Comparison of ENCODE assay signal across 11 cellular contexts in genomic region chr1:112998592-112999235, GRCh38. TPM values are rescaled to one million over a fixed set of nuclear protein-coding genes. Genes with fewer than 3 reads are reported as not detected.
DNase-seq lines count a peak whose midpoint lies in the region; ATAC-seq and TF ChIP-seq lines count a peak whose summit lies in the region.
"Had no signal": no experiment of that assay in that cellular context is flagged by ENCODE, and none has a peak within 500 bp of the region (broad histone marks: within the 10 kb centered on the region; RNA-seq: fewer than 3 reads in every experiment).

No MANE protein-coding gene starts in this region.

- TF ChIP-seq EP300 in esophagus muscularis mucosa (IDR thresholded peaks at IDR 0.05), result no peak

- H3K27me3 Mint-ChIP-seq in activated T-cell treated with anti-CD3 and anti-CD28 coated beads, Interleukin-2, amount 50 U/mL, for 24 hours, result no peaks in the 10 kb centered on the region
- H3K27me3 Mint-ChIP-seq: dendritic cell treated with granulocyte-macrophage colony-stimulating factor and Interleukin-4, amounts not matched to agents 40 ng/mL and 50 ng/mL, for 4 days had no signal

- no peak overlapping the region for H3K4me3 Mint-ChIP-seq in activated T-cell treated with anti-CD3 and anti-CD28 coated beads, Interleukin-2, amount 50 U/mL, for 24 hours
- H3K4me3 Mint-ChIP-seq: dendritic cell treated with granulocyte-macrophage colony-stimulating factor and Interleukin-4, amounts not matched to agents 40 ng/mL and 50 ng/mL, for 4 days had no signal

- no peaks in the 10 kb centered on the region for H3K4me1 Mint-ChIP-seq in activated T-cell treated with anti-CD3 and anti-CD28 coated beads, Interleukin-2, amount 50 U/mL, for 24 hours (ENCODE audit: low read depth)

- no peak overlapping the region for H3K27ac Mint-ChIP-seq in activated T-cell treated with anti-CD3 and anti-CD28 coated beads, Interleukin-2, amount 50 U/mL, for 24 hours
- H3K27ac Mint-ChIP-seq: dendritic cell treated with granulocyte-macrophage colony-stimulating factor and Interleukin-4, amounts not matched to agents 40 ng/mL and 50 ng/mL, for 4 days had no signal

- no peak for TF ChIP-seq CTCF in AG10803 (conservative IDR thresholded peaks at IDR 0.05; ENCODE audit: low read length)
- peak in 1 of 3 experiments; percentile 16 for TF ChIP-seq CTCF in esophagus muscularis mucosa (IDR thresholded peaks at IDR 0.05)

- H3K4me3 ChIP-seq in AG10803 (ENCODE audit: low read length) (no peak overlapping the region), esophagus muscularis mucosa (no peak overlapping the region)

- peaks cover 17 to 70% (median 55%) of the 10 kb centered on the region in 4 donors for H3K4me1 ChIP-seq in esophagus muscularis mucosa
- H3K4me1 ChIP-seq: Caco-2 had no signal

- H3K27ac ChIP-seq in esophagus muscularis mucosa (replicated peaks in 1 of 4), result peak overlapping the region; percentile 77 to 81 (median 79)
- H3K27ac ChIP-seq: RWPE1 had no signal

- WGBS in esophagus muscularis mucosa, result 31% methylated on average over 7 of the region's 7 CpGs

- TF ChIP-seq POLR2A in esophagus muscularis mucosa (IDR thresholded peaks at IDR 0.05; ENCODE audit: low read depth), result no peak

- in situ Hi-C loops in G401 (cut with HindIII; ENCODE audit: low sequenced_read_pairs), result no loop called here

- no peaks in the 10 kb centered on the region for H3K27me3 ChIP-seq in esophagus muscularis mucosa

- DNase-seq in AG10803 (ENCODE audit: low read depth) (peak; percentile 94), NCI-H446 (lab: John Stamatoyannopoulos, UW) (peak; percentile 19 to 74), esophagus muscularis mucosa (ENCODE audit: extremely low spot score) (no peak), middle frontal gyrus (ENCODE audit: extremely low spot score, low spot score) (peak; percentile 31), ecto neural progenitor cell (ENCODE audit: low spot score) (no peak), G401 (ENCODE audit: low spot score) (no peak)
- no peak for DNase-seq in activated T-cell treated with anti-CD3 and anti-CD28 coated beads, Interleukin-2, amount 50 U/mL, for 24 hours
- DNase-seq: Caco-2 had no signal

- peaks cover 57% of the 10 kb centered on the region for H3K36me3 Mint-ChIP-seq in activated T-cell treated with anti-CD3 and anti-CD28 coated beads, Interleukin-2, amount 50 U/mL, for 24 hours (ENCODE audit: low read depth)

- intact Hi-C loops in esophagus muscularis mucosa (cut with DNase I), result no loop called here

- no peaks in the 10 kb centered on the region for H3K9me3 ChIP-seq in esophagus muscularis mucosa
- H3K9me3 ChIP-seq: Caco-2 had no signal

- H3K9me3 Mint-ChIP-seq in activated T-cell treated with anti-CD3 and anti-CD28 coated beads, Interleukin-2, amount 50 U/mL, for 24 hours, result no peaks in the 10 kb centered on the region
- H3K9me3 Mint-ChIP-seq: dendritic cell treated with granulocyte-macrophage colony-stimulating factor and Interleukin-4, amounts not matched to agents 40 ng/mL and 50 ng/mL, for 4 days had no signal

- ATAC-seq in GM18870 (IDR thresholded peaks at IDR 0.05; ENCODE audit: unreplicated experiment), result no peak

- H3K36me3 ChIP-seq in esophagus muscularis mucosa, result peaks cover 0 to 6% (median 2%) of the 10 kb centered on the region in 4 donors

RNA-seq across cellular contexts. Expression of gene SLC16A1, which starts 42.7 kb away (rescaled TPM):
- 10 to 100 TPM; 29.9 to 40.1 (median 33.7) TPM for total RNA-seq in esophagus muscularis mucosa
- 93.0 and 113 TPM in 2 replicates for total RNA-seq in G401 (2014; rRNA removed; shearing (Covaris generic))

Comparison
In these comparisons a context has a peak if more than half of its experiments do, and no peak if none do; other contexts are left out.
1. DNase-seq: peak in AG10803 (single experiment), NCI-H446 (2 of 2) and middle frontal gyrus (single experiment); none in esophagus muscularis mucosa (single experiment), ecto neural progenitor cell (single experiment), G401 (single experiment) and activated T-cell treated with anti-CD3 and anti-CD28 coated beads, Interleukin-2, amount 50 U/mL, for 24 hours (single experiment).